In genomic region chr12:13242926-13243325, GRCh38 we compare ENCODE assay signal across 22 cellular contexts.
"Had no signal": no experiment of that assay in that cellular context is flagged by ENCODE, and none has a peak within 500 bp of the region (broad histone marks: within the 10 kb centered on the region; RNA-seq: fewer than 3 reads in every experiment).

No MANE protein-coding gene starts in this region.

- H3K9me3 ChIP-seq: ascending aorta, body of pancreas, Peyer's patch, SJCRH30 had no signal

- H3K27ac ChIP-seq: ascending aorta, body of pancreas, KMS-11, RWPE1, SJCRH30 had no signal

- H3K4me3 ChIP-seq: ascending aorta, body of pancreas, Peyer's patch, SJCRH30 had no signal

- H3K4me1 ChIP-seq: ascending aorta, body of pancreas, SJCRH30 had no signal

- ATAC-seq: activated CD4-positive, CD25-positive, alpha-beta regulatory T cell treated with anti-CD3 and anti-CD28 coated beads, Interleukin-2, amount 50 U/mL, for 24 hours; activated CD8-positive, alpha-beta T cell treated with anti-CD3 and anti-CD28 coated beads for 36 hours; activated T-cell treated with anti-CD3 and anti-CD28 coated beads, Interleukin-2, amount 50 U/mL, for 72 hours; body of pancreas; SK-N-SH treated with all-trans-retinoic acid at 6 μM for 48 hours had no signal

- H3K36me3 ChIP-seq: ascending aorta, Peyer's patch, SJCRH30 had no signal

- H3K27me3 ChIP-seq: ascending aorta, body of pancreas, Peyer's patch, SJCRH30 had no signal

- DNase-seq: activated CD4-positive, alpha-beta T cell treated with anti-CD3 and anti-CD28 coated beads for 4 hours; activated CD8-positive, alpha-beta memory T cell treated with anti-CD3 and anti-CD28 coated beads, Interleukin-2, amount 50 U/mL, for 4 hours; activated CD8-positive, alpha-beta T cell treated with anti-CD3 and anti-CD28 coated beads for 36 hours; activated naive CD4-positive, alpha-beta T cell treated with anti-CD3 and anti-CD28 coated beads, Interleukin-2, amount 50 U/mL, for 16 hours; activated T-cell treated with anti-CD3 and anti-CD28 coated beads, Interleukin-2, amount 50 U/mL, for 72 hours; body of pancreas; central memory CD4-positive, alpha-beta T cell; MV-4-11; NCI-H1092 treated with DMSO at 0.1 percent for 48 hours; NCI-H1436 treated with DMSO at 0.1 percent for 48 hours; NCI-H187 treated with DMSO at 0.1 percent for 48 hours; NCI-H2171 treated with DMSO at 0.1 percent for 48 hours; NCI-H226; Peyer's patch; Right ventricle myocardium superior; SJCRH30; SW 1271 had no signal
